Comparison of ENCODE assay signal across 5 cellular contexts in the genomic region with DNA sequence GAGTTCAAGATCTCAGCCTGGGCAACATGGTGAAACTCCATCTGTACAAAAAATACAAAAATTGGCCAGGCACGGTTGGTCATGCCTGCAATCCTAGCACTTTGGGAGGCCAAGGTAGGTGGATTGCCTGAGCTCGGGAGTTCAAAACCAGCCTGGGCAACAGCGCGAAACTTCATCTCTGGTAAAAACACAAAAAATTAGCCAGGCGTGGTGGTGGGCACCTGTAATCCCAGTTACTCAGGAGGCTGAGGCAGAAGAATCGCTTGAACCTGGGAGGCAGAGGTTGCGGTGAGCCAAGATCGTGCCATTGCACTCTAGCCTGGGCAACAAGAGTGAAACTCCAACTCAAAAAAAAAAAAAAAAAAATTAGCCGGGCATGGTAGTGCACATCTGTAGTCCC. TPM values are rescaled to one million over a fixed set of nuclear protein-coding genes. Genes with fewer than 3 reads are reported as not detected.
DNase-seq lines count a peak whose midpoint lies in the region; TF ChIP-seq lines count a peak whose summit lies in the region.
"Not testable (repeated sequence)": the region's sequence is repeated elsewhere in the genome, so short reads cannot be mapped to it uniquely, and the experiment has no call there.

No MANE protein-coding gene starts in this region.

- not testable (repeated sequence) for H3K27me3 ChIP-seq in right atrium auricular region
- peaks cover 0 to 19% (median 0%) of the 10 kb centered on the region in 3 donors for H3K27me3 ChIP-seq in stomach

- WGBS in stomach, 5 donors, result 93 to 97% (median 96%) methylated on average over 9 of the region's 9 CpGs

- not testable (repeated sequence) for H3K36me3 Mint-ChIP-seq in chondrocyte (ENCODE audit: low read depth)

- H3K4me3 Mint-ChIP-seq in chondrocyte (ENCODE audit: unreplicated experiment), result not testable (repeated sequence)

- H3K27ac Mint-ChIP-seq in chondrocyte (ENCODE audit: unreplicated experiment), result not testable (repeated sequence)

- DNase-seq in chondrocyte (ENCODE audit: low spot score), result peak; percentile 39
- peak; percentile 55 for DNase-seq in right atrium auricular region (ENCODE audit: low spot score)
- DNase-seq in mesenteric fat pad (ENCODE audit: low spot score), result peak; percentile 88
- DNase-seq in stomach, result peak; percentile 24

- TF ChIP-seq EP300 in stomach (IDR thresholded peaks at IDR 0.05), result not testable (repeated sequence)

- not testable (repeated sequence) for H3K9me3 ChIP-seq in HEK293 (ENCODE audit: control insufficient read depth, insufficient read depth, low read depth, low read length); right atrium auricular region; stomach

- H3K4me1 Mint-ChIP-seq in chondrocyte (ENCODE audit: low read depth), result not testable (repeated sequence)

- not testable (repeated sequence) for H3K4me3 ChIP-seq in HEK293 (ENCODE audit: low read depth, low read length); right atrium auricular region; stomach

- CTCF ChIA-PET in HEK293 (lab: Yijun Ruan, JAX), result not testable (repeated sequence)

- H3K9me3 Mint-ChIP-seq in chondrocyte (ENCODE audit: low read depth), result not testable (repeated sequence)

- not testable (repeated sequence) for H3K36me3 ChIP-seq in HEK293 (ENCODE audit: control insufficient read depth in 2 of 2, insufficient read depth in 1 of 2, low read length in 2 of 2); right atrium auricular region; stomach

- POLR2A ChIA-PET in HEK293 (lab: Yijun Ruan, JAX), result interaction anchor here (0.7 kb wide), 2 partner anchors 1469 to 1793 kb away, joined by 4 to 5 read pairs; no protein-coding TSS in a partner anchor

- TF ChIP-seq CTCF in HEK293 (tag by site-specific recombination; IDR thresholded peaks at IDR 0.05); chondrocyte (IDR thresholded peaks at IDR 0.05); right atrium auricular region (IDR thresholded peaks at IDR 0.05); stomach (IDR thresholded peaks at IDR 0.05): not testable (repeated sequence)

- H3K4me1 ChIP-seq in HEK293 (ENCODE audit: control insufficient read depth, insufficient read depth, low read length); right atrium auricular region; stomach: not testable (repeated sequence)

- intact Hi-C loops in stomach (cut with DNase I; ENCODE audit: low total_unique reads), result not testable (repeated sequence)

- not testable (repeated sequence) for H3K27ac ChIP-seq in HEK293 (ENCODE audit: extremely low read depth, low read depth, low read length); right atrium auricular region; stomach

- H3K27me3 Mint-ChIP-seq in chondrocyte (ENCODE audit: low read depth), result peaks cover 16% of the 10 kb centered on the region

- TF ChIP-seq POLR2A in stomach (IDR thresholded peaks at IDR 0.05), result not testable (repeated sequence)

TF ChIP-seq in HEK293, 187 proteins besides CTCF, POLR2A, EP300 and RAD21:
- TF ChIP-seq, protein P1, sequence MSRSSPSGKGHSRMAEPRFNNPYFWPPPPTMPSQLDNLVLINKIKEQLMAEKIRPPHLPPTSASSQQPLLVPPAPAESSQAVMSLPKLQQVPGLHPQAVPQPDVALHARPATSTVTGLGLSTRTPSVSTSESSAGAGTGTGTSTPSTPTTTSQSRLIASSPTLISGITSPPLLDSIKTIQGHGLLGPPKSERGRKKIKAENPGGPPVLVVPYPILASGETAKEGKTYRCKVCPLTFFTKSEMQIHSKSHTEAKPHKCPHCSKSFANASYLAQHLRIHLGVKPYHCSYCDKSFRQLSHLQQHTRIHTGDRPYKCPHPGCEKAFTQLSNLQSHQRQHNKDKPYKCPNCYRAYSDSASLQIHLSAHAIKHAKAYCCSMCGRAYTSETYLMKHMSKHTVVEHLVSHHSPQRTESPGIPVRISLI (tag by site-specific recombination; IDR thresholded peaks at IDR 0.05), result 0 out of 2 replicates have a peak, but pooled peaks have one; percentile 38

RNA-seq across cellular contexts. Expression of a gene that starts 25.9 kb away (rescaled TPM):
- 77.1 to 88.6 TPM (median 82.8 TPM) in 3 replicates for total RNA-seq in chondrocyte
- 10 to 100 TPM; 58.6 to 62.6 TPM for total RNA-seq in right atrium auricular region
- total RNA-seq in mesenteric fat pad, result 89.3 TPM
- 100 to 1,000 TPM in 3 of 5 donors, 10 to 100 TPM in 2; 82.1 to 879 (median 188) TPM for total RNA-seq in stomach
- 10 to 100 TPM; 34.4 to 76.8 (median 63.4) TPM for polyA plus RNA-seq in stomach

Comparison
In these comparisons a context has a peak if more than half of its experiments do, and no peak if none do; other contexts are left out.
1. DNase-seq: peak in every context shown above with its lines; median percentile 88 in mesenteric fat pad; 55 in right atrium auricular region; 39 in chondrocyte; 24 in stomach.